In genomic region chr6:28794175-28795002, GRCh38 we compare ENCODE assay signal across 8 cellular contexts.
DNase-seq lines count a peak whose midpoint lies in the region; ATAC-seq, FAIRE-seq and TF ChIP-seq lines count a peak whose summit lies in the region.
"Had no signal": no experiment of that assay in that cellular context is flagged by ENCODE, and none has a peak within 500 bp of the region (broad histone marks: within the 10 kb centered on the region; RNA-seq: fewer than 3 reads in every experiment).

No MANE protein-coding gene starts in this region.

- no peak overlapping the region for H3K27ac Mint-ChIP-seq in nephron progenitor cell

- H3F3A ChIP-seq in PC-9 (ENCODE audit: insufficient read depth, low read depth) = peaks cover 5% of the 10 kb centered on the region; the same call in 1 of the 2 replicates

- H3K4me1 Mint-ChIP-seq in nephron progenitor cell = peaks cover 36% of the 10 kb centered on the region

- no peaks in the 10 kb centered on the region for H3K9me3 ChIP-seq in PC-9 (ENCODE audit: insufficient read depth, low read depth)

- no TSS peak for BruUV-seq in PC-9 (replicated peaks; lab: Mats Ljungman, UMichigan)

- H2AFZ ChIP-seq in PC-9 = no peak overlapping the region
- H2AFZ ChIP-seq: parathyroid adenoma had no signal

- no peaks in the 10 kb centered on the region for H3K36me3 Mint-ChIP-seq in nephron progenitor cell (ENCODE audit: low read depth)

- ATAC-seq in esophagus mucosa = no peak

- peaks cover 5% of the 10 kb centered on the region; the same call in 1 of the 2 replicates for H3K4me1 ChIP-seq in PC-9 (replicated peaks; ENCODE audit: insufficient read depth)
- H3K4me1 ChIP-seq: parathyroid adenoma had no signal

- no peaks in the 10 kb centered on the region for H3K9me2 ChIP-seq in PC-9 (ENCODE audit: insufficient read depth)

- in situ Hi-C loops in astrocyte of the spinal cord (cut with HindIII; ENCODE audit: low sequenced_read_pairs) = no loop called here

- H3K27ac ChIP-seq in PC-9 = no peak overlapping the region
- H3K27ac ChIP-seq: parathyroid adenoma had no signal

- CTCF ChIA-PET in PC-9 (lab: Charles Lee) = no interaction called here

- DNase-seq in GM18507 (ENCODE audit: extremely low spot score, insufficient read length, low read depth) = no peak
- DNase-seq in NCI-H748 (lab: John Stamatoyannopoulos, UW; ENCODE audit: unreplicated experiment) = peak; percentile 82
- DNase-seq in astrocyte of the spinal cord (ENCODE audit: low read depth, low spot score) = peak; percentile 29
- no peak for DNase-seq in nephron progenitor cell
- no peak for DNase-seq in PC-9
- no peak for DNase-seq in HTR-8/SVneo (ENCODE audit: insufficient read length, low spot score)

- H3K79me2 ChIP-seq in PC-9 (ENCODE audit: low read depth) = no peaks in the 10 kb centered on the region
- H3K79me2 ChIP-seq: parathyroid adenoma had no signal

- TF ChIP-seq CTCF in astrocyte of the spinal cord (IDR thresholded peaks at IDR 0.05; ENCODE audit: low read depth, low read length) (no peak), nephron progenitor cell (IDR thresholded peaks at IDR 0.05) (no peak), PC-9 (conservative IDR thresholded peaks at IDR 0.05) (no peak)

- peaks cover 93% of the 10 kb centered on the region for H3K27me3 Mint-ChIP-seq in nephron progenitor cell (ENCODE audit: low read depth, poor library complexity)

- H3K4me3 Mint-ChIP-seq in nephron progenitor cell = peak overlapping the region; percentile 81

- FAIRE-seq in GM18507 (lab: Jason Lieb, UNC) = peak; percentile 15
- FAIRE-seq in HTR-8/SVneo (lab: Jason Lieb, UNC) = no peak

- H3K27me3 ChIP-seq in PC-9 (ENCODE audit: insufficient read depth, low read depth) = no peaks in the 10 kb centered on the region

- intact Hi-C loops in PC-9 (cut with micrococcal nuclease; ENCODE audit: unreplicated experiment) = loop anchor here (5.0 kb wide), 1 partner anchor 148 kb away; no protein-coding TSS in a partner anchor

- POLR2A ChIA-PET in PC-9 (lab: Charles Lee; ENCODE audit: unreplicated experiment) = no interaction called here

- H3K4me2 ChIP-seq in PC-9 = no peak overlapping the region

- H3K9me3 Mint-ChIP-seq in nephron progenitor cell = peaks cover 9% of the 10 kb centered on the region

- peak overlapping the region; percentile 40 for H3K4me3 ChIP-seq in astrocyte of the spinal cord (ENCODE audit: low read depth, low read length)
- no peak overlapping the region for H3K4me3 ChIP-seq in PC-9

- H3K36me3 ChIP-seq in PC-9 (ENCODE audit: low read depth) = no peaks in the 10 kb centered on the region

- H4K20me1 ChIP-seq in PC-9 (ENCODE audit: insufficient read depth) = no peaks in the 10 kb centered on the region

Comparison
In these comparisons a context has a peak if more than half of its experiments do, and no peak if none do; other contexts are left out.
1. DNase-seq: peak in NCI-H748 (single experiment) and astrocyte of the spinal cord (single experiment); none in GM18507 (single experiment), nephron progenitor cell (single experiment), PC-9 (0 of 2) and HTR-8/SVneo (single experiment).